ENCODE assay signal across 8 cellular contexts in the genomic region with DNA sequence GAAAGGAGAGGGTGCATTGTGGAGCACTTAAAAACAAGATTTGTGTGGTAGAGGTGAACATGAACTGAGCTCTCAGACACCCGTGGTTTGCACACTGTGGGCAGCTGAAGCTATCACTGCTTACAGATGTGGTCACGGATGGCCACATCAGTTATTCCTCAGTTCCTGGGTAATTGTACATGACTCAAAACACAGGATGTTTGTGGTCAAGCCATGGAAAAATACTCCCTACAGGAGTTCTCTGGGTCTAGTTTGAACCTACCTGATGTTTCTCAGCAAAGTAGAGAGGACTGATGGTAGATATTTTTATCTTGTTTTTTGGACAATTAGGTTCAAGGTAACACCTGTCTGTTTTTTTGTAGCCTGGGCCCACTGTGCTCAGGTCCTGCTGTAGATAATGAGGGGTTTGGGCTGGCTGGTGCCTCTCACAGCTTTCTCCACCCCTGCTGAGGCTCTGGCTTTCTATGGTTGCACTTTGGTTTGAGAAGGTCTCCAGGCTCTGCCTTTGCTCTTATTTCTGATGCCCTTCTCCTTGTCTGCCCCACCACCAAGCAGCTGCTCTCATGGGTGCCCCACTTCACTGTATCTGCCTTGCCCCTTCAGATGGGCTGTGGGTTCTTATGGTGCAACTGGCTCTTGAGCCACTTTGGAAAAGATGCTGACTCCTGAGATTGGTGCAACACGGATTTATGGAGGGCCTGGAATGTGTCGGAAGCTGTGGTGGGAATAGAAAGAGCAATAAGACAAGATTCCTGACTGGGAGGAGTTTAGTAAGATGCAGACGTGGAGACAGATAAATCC. TPM values are rescaled to one million over a fixed set of nuclear protein-coding genes. Genes with fewer than 3 reads are reported as not detected.
DNase-seq lines count a peak whose midpoint lies in the region; ATAC-seq, FAIRE-seq and TF ChIP-seq lines count a peak whose summit lies in the region.

No MANE protein-coding gene starts in this region.

- no peaks in the 10 kb centered on the region for H4K20me1 ChIP-seq in endothelial cell of umbilical vein (replicated peaks; ENCODE audit: control insufficient read depth, extremely low read depth, insufficient read depth, low read length)

- CTCF ChIA-PET in endothelial cell of umbilical vein (lab: Charles Lee): interaction anchor here (1.0 to 1.2 kb wide), 2 partner anchors 12 to 104 kb away, joined by 3 read pairs; no protein-coding TSS in a partner anchor

- H3K4me3 ChIP-seq in endothelial cell of umbilical vein (replicated peaks in 1 of 3; ENCODE audit: insufficient read depth in 1 of 3, low read depth in 1 of 3, low read length in 3 of 3) (no peak overlapping the region), esophagus muscularis mucosa (no peak overlapping the region)

- TF ChIP-seq POLR2A in endothelial cell of umbilical vein (IDR thresholded peaks at IDR 0.05; ENCODE audit: low read depth, low read length) (no peak), esophagus muscularis mucosa (IDR thresholded peaks at IDR 0.05; ENCODE audit: low read depth) (no peak)

- H3K27ac ChIP-seq in endothelial cell of umbilical vein (ENCODE audit: insufficient read depth, low read depth, low read length): no peak overlapping the region
- H3K27ac ChIP-seq in esophagus muscularis mucosa (replicated peaks in 1 of 4): no peak overlapping the region

- FAIRE-seq in endothelial cell of umbilical vein (lab: Jason Lieb, UNC): peak; percentile 67

- H3K36me3 ChIP-seq in endothelial cell of umbilical vein (ENCODE audit: control insufficient read depth in 2 of 2, extremely low read depth in 1 of 2, insufficient read depth in 2 of 2, low read length in 2 of 2) (no peaks in the 10 kb centered on the region), esophagus muscularis mucosa (no peaks in the 10 kb centered on the region)

- peaks cover 0 to 2% of the 10 kb centered on the region in 2 experiments for H3K27me3 ChIP-seq in endothelial cell of umbilical vein (ENCODE audit: control insufficient read depth in 2 of 2, insufficient read depth in 2 of 2, low read length in 2 of 2)
- no peaks in the 10 kb centered on the region for H3K27me3 ChIP-seq in esophagus muscularis mucosa

- H3K9me3 ChIP-seq in endothelial cell of umbilical vein (replicated peaks; ENCODE audit: control insufficient read depth, insufficient read depth, low read length): no peaks in the 10 kb centered on the region
- no peaks in the 10 kb centered on the region for H3K9me3 ChIP-seq in esophagus muscularis mucosa

- POLR2A ChIA-PET in endothelial cell of umbilical vein (lab: Charles Lee): no interaction called here

- no peak overlapping the region for H3K9ac ChIP-seq in endothelial cell of umbilical vein (replicated peaks; ENCODE audit: extremely low read depth, insufficient read depth, low read length)

- no peak for TF ChIP-seq EP300 in esophagus muscularis mucosa (IDR thresholded peaks at IDR 0.05)

- H3K9me1 ChIP-seq in endothelial cell of umbilical vein (replicated peaks; ENCODE audit: control insufficient read depth, extremely low read depth, insufficient read depth, low read length): no peaks in the 10 kb centered on the region

- DNase-seq in HT1080 (ENCODE audit: low read depth) (peak; percentile 96), endothelial cell of umbilical vein (ENCODE audit: low read depth, low spot score) (peak; percentile 13), NCI-H2171 (lab: John Stamatoyannopoulos, UW) (no peak), esophagus muscularis mucosa (ENCODE audit: extremely low spot score) (no peak)
- DNase-seq in activated CD4-positive, alpha-beta T cell treated with anti-CD3 and anti-CD28 coated beads, Interleukin-2, amount 50 U/mL, for 24 hours (ENCODE audit: low read depth in 1 of 2, low spot score in 1 of 2): peak; percentile 22 to 75
- peak; percentile 71 to 73 for DNase-seq in stimulated activated CD8-positive, alpha-beta memory T cell treated with anti-CD3 and anti-CD28 coated beads, Interleukin-15, amount 100 ng/mL, for 48 hours (ENCODE audit: low read depth in 2 of 2)

- H2AFZ ChIP-seq in endothelial cell of umbilical vein (ENCODE audit: low read depth, low read length): peak overlapping the region; percentile 30

- 81% methylated on average over 5 of the region's 5 CpGs for WGBS in esophagus muscularis mucosa

- H3K79me2 ChIP-seq in endothelial cell of umbilical vein (ENCODE audit: control insufficient read depth, insufficient read depth, low read length): no peaks in the 10 kb centered on the region

- BruUV-seq in endothelial cell of umbilical vein (replicated peaks; lab: Mats Ljungman, UMichigan): no TSS peak

- intact Hi-C loops in endothelial cell of umbilical vein (cut with micrococcal nuclease) (no loop called here), esophagus muscularis mucosa (cut with DNase I) (no loop called here)

- H3K4me1 ChIP-seq in endothelial cell of umbilical vein (ENCODE audit: control insufficient read depth, extremely low read depth, insufficient read depth, low read length): peaks cover 7% of the 10 kb centered on the region
- H3K4me1 ChIP-seq in esophagus muscularis mucosa: peaks cover 0 to 5% (median 0%) of the 10 kb centered on the region in 4 donors

- peak overlapping the region; percentile 3 for H3K4me2 ChIP-seq in endothelial cell of umbilical vein (ENCODE audit: insufficient read depth, low read length)

- no peak for TF ChIP-seq CTCF in endothelial cell of umbilical vein (IDR thresholded peaks at IDR 0.05; ENCODE audit: extremely low read depth in 1 of 2, insufficient read depth in 1 of 2, low read depth in 1 of 2, low read length in 2 of 2)
- TF ChIP-seq CTCF in esophagus muscularis mucosa (IDR thresholded peaks at IDR 0.05): no peak

- dilution Hi-C loops in endothelial cell of umbilical vein (cut with MboI; ENCODE audit: extremely low pct_ligation_motif_present, low sequenced_read_pairs): no loop called here

- ATAC-seq in HG03342 (IDR thresholded peaks at IDR 0.05; ENCODE audit: unreplicated experiment): no peak
- no peak for ATAC-seq in GM21576 (IDR thresholded peaks at IDR 0.05; ENCODE audit: unreplicated experiment)

TF ChIP-seq in endothelial cell of umbilical vein, 7 proteins besides CTCF, POLR2A, EP300 and RAD21:
- TF ChIP-seq POLR2AphosphoS5 (IDR thresholded peaks at IDR 0.05; ENCODE audit: insufficient read depth, low read depth, low read length) (peak; percentile 19), GATA2 (IDR thresholded peaks at IDR 0.05; ENCODE audit: insufficient read depth, insufficient read length, low read depth, low read length) (peak; percentile 48), JUN (IDR thresholded peaks at IDR 0.05; ENCODE audit: borderline replicate concordance, insufficient read depth, insufficient read length, low read depth) (peak; percentile 6), EZH2 (IDR thresholded peaks at IDR 0.05; ENCODE audit: borderline replicate concordance, low read depth, low read length, severe bottlenecking) (no peak), FOS (IDR thresholded peaks at IDR 0.05; ENCODE audit: borderline replicate concordance, insufficient read depth, low read length) (peak; percentile 45)
- TF ChIP-seq, protein P1, sequence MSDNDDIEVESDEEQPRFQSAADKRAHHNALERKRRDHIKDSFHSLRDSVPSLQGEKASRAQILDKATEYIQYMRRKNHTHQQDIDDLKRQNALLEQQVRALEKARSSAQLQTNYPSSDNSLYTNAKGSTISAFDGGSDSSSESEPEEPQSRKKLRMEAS (IDR thresholded peaks at IDR 0.05; ENCODE audit: insufficient read depth, insufficient read length): no peak
TF ChIP-seq in endothelial cell of umbilical vein: peak in this region for 4.

RNA-seq across cellular contexts. Expression of a gene that starts 40.1 kb away (rescaled TPM):
- total RNA-seq in HT1080 (2014; rRNA removed; shearing (Covaris generic)): 16.9 and 23.8 TPM in 2 replicates
- 45.0 and 51.3 TPM in 2 replicates for polyA plus RNA-seq in HT1080 (2015; cell fraction: cytosol; rRNA removed)
- polyA plus RNA-seq in HT1080 (2015; cell fraction: nucleus; rRNA removed): 49.2 and 55.4 TPM in 2 replicates
- 0.22 TPM in 1 of 2 replicates, not detected in the other for total RNA-seq in endothelial cell of umbilical vein
- 0.01 TPM in 1 of 2 replicates, not detected in the other for polyA plus RNA-seq in endothelial cell of umbilical vein
- polyA plus RNA-seq in endothelial cell of umbilical vein (2011; cell fraction: cytosol; rRNA removed): 0.03 and 0.04 TPM in 2 replicates
- polyA plus RNA-seq in endothelial cell of umbilical vein (2011; cell fraction: nucleus; rRNA removed): 0.01 TPM in 1 of 2 replicates, not detected in the other
- 0.11 and 2.7 TPM in 2 replicates for polyA plus RNA-seq in endothelial cell of umbilical vein (2012)
- polyA minus RNA-seq in endothelial cell of umbilical vein: 0.12 and 0.15 TPM in 2 replicates
- 3.9 TPM for polyA minus RNA-seq in endothelial cell of umbilical vein (2011; cell fraction: cytosol; rRNA and poly(A)+ RNA removed)
- not detected in 2 replicates for polyA minus RNA-seq in endothelial cell of umbilical vein (2011; cell fraction: nucleus; rRNA and poly(A)+ RNA removed)
- 1 to 10 TPM; 1.2 to 6.4 (median 2.1) TPM for total RNA-seq in esophagus muscularis mucosa

Comparison
In these comparisons a context has a peak if more than half of its experiments do, and no peak if none do; other contexts are left out.
1. DNase-seq: peak in HT1080 (single experiment), activated CD4-positive, alpha-beta T cell treated with anti-CD3 and anti-CD28 coated beads, Interleukin-2, amount 50 U/mL, for 24 hours (2 of 2), endothelial cell of umbilical vein (single experiment) and stimulated activated CD8-positive, alpha-beta memory T cell treated with anti-CD3 and anti-CD28 coated beads, Interleukin-15, amount 100 ng/mL, for 48 hours (2 of 2); none in NCI-H2171 (single experiment) and esophagus muscularis mucosa (single experiment).